Comparison of ENCODE assay signal across 17 cellular contexts in the genomic region with DNA sequence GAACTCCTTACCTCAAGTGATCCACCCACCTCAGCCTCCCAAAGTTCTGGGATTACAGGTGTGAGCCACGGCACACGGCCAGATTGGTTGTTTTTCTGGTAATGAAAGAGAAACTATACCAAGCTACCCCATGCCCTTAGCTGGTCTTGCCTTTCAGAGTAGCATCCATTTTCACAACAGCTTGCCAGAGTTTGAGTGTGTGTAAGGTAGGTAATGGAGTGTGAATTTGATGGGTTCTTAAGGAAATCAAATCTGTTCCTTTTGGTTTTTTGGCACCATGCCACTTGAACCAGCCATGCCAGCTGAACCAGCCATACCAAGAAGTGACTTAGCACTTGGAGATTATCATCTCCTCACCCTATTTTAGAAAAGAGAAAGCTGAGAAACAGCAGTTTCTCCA. TPM values are rescaled to one million over a fixed set of nuclear protein-coding genes. Genes with fewer than 3 reads are reported as not detected.
DNase-seq lines count a peak whose midpoint lies in the region; ATAC-seq and TF ChIP-seq lines count a peak whose summit lies in the region.
"Had no signal": no experiment of that assay in that cellular context is flagged by ENCODE, and none has a peak within 500 bp of the region (broad histone marks: within the 10 kb centered on the region; RNA-seq: fewer than 3 reads in every experiment).

No MANE protein-coding gene starts in this region.

- H3K36me3 Mint-ChIP-seq in CD4-positive, alpha-beta T cell (ENCODE audit: low read depth): peaks cover 6% of the 10 kb centered on the region
- peaks cover 15% of the 10 kb centered on the region for H3K36me3 Mint-ChIP-seq in central memory CD8-positive, alpha-beta T cell (ENCODE audit: insufficient read depth)

- CTCF ChIA-PET in CD4-positive, alpha-beta T cell (lab: Charles Lee): interaction anchor here (0.6 to 3.0 kb wide), 4 partner anchors 18 to 49 kb away, joined by 3 to 9 read pairs (median 4); no protein-coding TSS in a partner anchor

- no peaks in the 10 kb centered on the region for H3K9me3 ChIP-seq in CD4-positive, alpha-beta T cell (ENCODE audit: control insufficient read depth, low read length)
- no peaks in the 10 kb centered on the region for H3K9me3 ChIP-seq in esophagus muscularis mucosa
- H3K9me3 ChIP-seq: left lung had no signal

- 81% methylated on average over 2 of the region's 2 CpGs for WGBS in esophagus muscularis mucosa

- TF ChIP-seq EP300 in esophagus muscularis mucosa (IDR thresholded peaks at IDR 0.05): no peak

- H3K27me3 Mint-ChIP-seq in CD4-positive, alpha-beta T cell: no peaks in the 10 kb centered on the region
- H3K27me3 Mint-ChIP-seq in central memory CD8-positive, alpha-beta T cell: no peaks in the 10 kb centered on the region

- H3K4me3 ChIP-seq in esophagus muscularis mucosa: no peak overlapping the region
- H3K4me3 ChIP-seq: left lung had no signal

- intact Hi-C loops in CD4-positive, alpha-beta T cell (cut with DNase I, micrococcal nuclease): loop anchor here in 1 of 2 experiments (10.0 kb wide), 1 partner anchor 579 kb away; a partner anchor contains a TSS
- intact Hi-C loops in esophagus muscularis mucosa (cut with DNase I): no loop called here

- no peak overlapping the region for H3K27ac ChIP-seq in CD4-positive, alpha-beta T cell (ENCODE audit: low read depth, low read length)
- H3K27ac ChIP-seq in esophagus muscularis mucosa (replicated peaks in 1 of 4): peak overlapping the region in 2 of 4 donors; percentile 1 to 14
- H3K27ac ChIP-seq: 22Rv1, left lung had no signal

- H3K4me1 ChIP-seq in esophagus muscularis mucosa: peaks cover 88 to 94% (median 94%) of the 10 kb centered on the region in 4 donors

- H3K9me3 Mint-ChIP-seq in CD4-positive, alpha-beta T cell: no peaks in the 10 kb centered on the region
- H3K9me3 Mint-ChIP-seq in central memory CD8-positive, alpha-beta T cell: no peaks in the 10 kb centered on the region
- H3K9me3 Mint-ChIP-seq: CD8-positive, alpha-beta T cell had no signal

- H3K36me3 ChIP-seq in esophagus muscularis mucosa: no peaks in the 10 kb centered on the region
- H3K36me3 ChIP-seq: left lung had no signal

- H3K27me3 ChIP-seq in CD4-positive, alpha-beta T cell (ENCODE audit: control insufficient read depth, insufficient read depth, low read length): no peaks in the 10 kb centered on the region
- H3K27me3 ChIP-seq in esophagus muscularis mucosa: no peaks in the 10 kb centered on the region
- H3K27me3 ChIP-seq: left lung had no signal

- H3K4me1 Mint-ChIP-seq in CD4-positive, alpha-beta T cell (ENCODE audit: low read depth): peaks cover 93% of the 10 kb centered on the region
- peaks cover 66% of the 10 kb centered on the region for H3K4me1 Mint-ChIP-seq in central memory CD8-positive, alpha-beta T cell

- TF ChIP-seq CTCF in CD4-positive, alpha-beta T cell (IDR thresholded peaks at IDR 0.05): no peak
- no peak for TF ChIP-seq CTCF in esophagus muscularis mucosa (IDR thresholded peaks at IDR 0.05)

- no peak for TF ChIP-seq POLR2A in esophagus muscularis mucosa (IDR thresholded peaks at IDR 0.05; ENCODE audit: low read depth)

- H3K4me3 Mint-ChIP-seq in CD4-positive, alpha-beta T cell: peak overlapping the region; percentile 36
- peak overlapping the region; percentile 5 for H3K4me3 Mint-ChIP-seq in central memory CD8-positive, alpha-beta T cell
- H3K4me3 Mint-ChIP-seq: CD8-positive, alpha-beta T cell had no signal

- peak overlapping the region; percentile 47 for H3K27ac Mint-ChIP-seq in CD4-positive, alpha-beta T cell
- H3K27ac Mint-ChIP-seq in central memory CD8-positive, alpha-beta T cell (ENCODE audit: low read depth): peak overlapping the region; percentile 62
- H3K27ac Mint-ChIP-seq: CD8-positive, alpha-beta T cell had no signal

- peak; percentile 11 for DNase-seq in DMS 273 (lab: John Stamatoyannopoulos, UW; ENCODE audit: unreplicated experiment)
- no peak for DNase-seq in DMS 273 treated with DMSO at 0.1 percent for 48 hours (lab: John Stamatoyannopoulos, UW)
- DNase-seq in CD4-positive, alpha-beta T cell: no peak
- peak; percentile 94 for DNase-seq in NCI-H2171 treated with DMSO at 0.1 percent for 48 hours (lab: John Stamatoyannopoulos, UW)
- no peak for DNase-seq in central memory CD8-positive, alpha-beta T cell (ENCODE audit: low spot score in 2 of 2)
- no peak for DNase-seq in esophagus muscularis mucosa (ENCODE audit: extremely low spot score)
- no peak for DNase-seq in NK-92 (lab: John Stamatoyannopoulos, UW; ENCODE audit: unreplicated experiment)
- DNase-seq in A172 (ENCODE audit: low spot score): no peak
- DNase-seq: CD8-positive, alpha-beta T cell; GDM1; KG1; left lung; NCI-H187; NK-92 treated with Interleukin-12 subunit alpha and Interleukin-12 subunit beta, amount 100 ng/mL, for 24 hours; stimulated activated CD4-positive, alpha-beta T cell treated with anti-CD3 and anti-CD28 coated beads, Interleukin-12 subunit alpha, Interleukin-12 subunit beta, amount 100 ng/mL, for 4 hours had no signal

- ATAC-seq in CD4-positive, alpha-beta T cell (ENCODE audit: poor library complexity): no peak
- no peak for ATAC-seq in central memory CD8-positive, alpha-beta T cell (replicated peaks; ENCODE audit: extremely low read depth, poor library complexity, severe bottlenecking)
- ATAC-seq: CD8-positive, alpha-beta T cell; left lung; Right ventricle myocardium inferior had no signal

- POLR2A ChIA-PET in CD4-positive, alpha-beta T cell (lab: Charles Lee): interaction anchor here (1.0 to 1.4 kb wide), 3 partner anchors 8 to 57 kb away, joined by 3 to 4 read pairs (median 3); a partner anchor contains a TSS

RNA-seq across cellular contexts. Expression of a gene that starts 5.1 kb away (rescaled TPM):
- 100 to 1,000 TPM; 140 to 142 TPM for total RNA-seq in CD4-positive, alpha-beta T cell
- 100 to 1,000 TPM; 157 to 210 (median 183) TPM for total RNA-seq in esophagus muscularis mucosa
- total RNA-seq in A172 (2014; rRNA removed; shearing (Covaris generic)): 50.3 and 78.4 TPM in 2 replicates

RNA-seq across cellular contexts. Expression of a gene that starts 18.9 kb away (rescaled TPM):
- not detected for total RNA-seq in CD4-positive, alpha-beta T cell
- 1 to 10 TPM in 1 of 4 donors, under 1 TPM in 2, not detected in 1; under 0.01 to 1.1 (median 0.29) TPM for total RNA-seq in esophagus muscularis mucosa
- total RNA-seq in A172 (2014; rRNA removed; shearing (Covaris generic)): 0.02 TPM in 1 of 2 replicates, not detected in the other
- total RNA-seq: CD8-positive, alpha-beta T cell had no signal

RNA-seq across cellular contexts. Expression of a gene that starts 56.6 kb away (rescaled TPM):
- 10 to 100 TPM; 11.8 to 13.9 TPM for total RNA-seq in CD4-positive, alpha-beta T cell
- 10 to 100 TPM; 62.5 to 93.9 (median 72.9) TPM for total RNA-seq in esophagus muscularis mucosa
- 154 and 231 TPM in 2 replicates for total RNA-seq in A172 (2014; rRNA removed; shearing (Covaris generic))

Comparison
In these comparisons a context has a peak if more than half of its experiments do, and no peak if none do; other contexts are left out.
1. DNase-seq: peak in DMS 273 (single experiment) and NCI-H2171 treated with DMSO at 0.1 percent for 48 hours (single experiment); none in DMS 273 treated with DMSO at 0.1 percent for 48 hours (single experiment), CD4-positive, alpha-beta T cell (0 of 10), central memory CD8-positive, alpha-beta T cell (0 of 2), esophagus muscularis mucosa (single experiment), NK-92 (single experiment) and A172 (single experiment).
2. RNA of a gene that starts 56.6 kb away (total RNA-seq): 154 to 231 TPM in A172 and 62.5 to 93.9 TPM in esophagus muscularis mucosa; 11.8 to 13.9 TPM in CD4-positive, alpha-beta T cell; every median in the first group is over 4 times any median in the second.